In the genomic region with DNA sequence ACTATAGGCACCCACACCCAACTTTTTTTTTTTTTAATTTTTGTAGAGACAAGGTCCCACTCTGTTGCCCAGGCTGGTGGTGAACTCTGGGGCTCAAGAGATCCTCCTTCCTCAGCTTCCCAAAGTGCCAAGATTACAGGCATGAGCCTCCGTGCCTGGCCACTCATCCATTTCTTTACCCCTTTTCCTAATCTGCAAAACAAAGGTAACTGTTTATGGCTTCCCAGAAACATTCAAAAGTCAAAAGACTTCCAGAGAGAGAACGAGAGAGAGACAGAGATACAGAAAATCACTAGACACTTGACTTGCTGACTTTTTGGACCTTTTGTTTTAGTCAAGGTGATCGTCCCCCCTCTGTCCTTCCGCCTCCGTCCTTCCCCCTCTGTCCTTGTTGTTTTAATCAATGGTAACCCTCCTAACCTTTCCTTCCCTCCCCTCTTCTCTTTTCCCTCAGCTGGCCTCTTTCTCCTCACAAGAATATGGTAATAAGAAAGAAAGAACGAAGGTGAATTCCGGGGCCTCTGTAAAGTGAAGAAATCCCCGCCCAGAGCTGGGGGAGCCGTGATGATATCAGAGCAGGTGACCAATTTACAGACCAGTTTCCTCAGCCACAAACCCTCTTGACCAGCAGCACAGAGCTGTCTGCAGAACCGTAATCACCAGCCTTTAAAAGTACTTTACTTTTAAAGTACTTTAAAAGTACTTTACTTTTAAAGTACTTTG, we compare ENCODE assay signal across 1 cellular context.
TF ChIP-seq lines count a peak whose summit lies in the region.

No MANE protein-coding gene starts in this region.

TF ChIP-seq in K562, 482 proteins besides CTCF, POLR2A, EP300 and RAD21 (continued from another document and continues in another):
- TF ChIP-seq, protein P1, sequence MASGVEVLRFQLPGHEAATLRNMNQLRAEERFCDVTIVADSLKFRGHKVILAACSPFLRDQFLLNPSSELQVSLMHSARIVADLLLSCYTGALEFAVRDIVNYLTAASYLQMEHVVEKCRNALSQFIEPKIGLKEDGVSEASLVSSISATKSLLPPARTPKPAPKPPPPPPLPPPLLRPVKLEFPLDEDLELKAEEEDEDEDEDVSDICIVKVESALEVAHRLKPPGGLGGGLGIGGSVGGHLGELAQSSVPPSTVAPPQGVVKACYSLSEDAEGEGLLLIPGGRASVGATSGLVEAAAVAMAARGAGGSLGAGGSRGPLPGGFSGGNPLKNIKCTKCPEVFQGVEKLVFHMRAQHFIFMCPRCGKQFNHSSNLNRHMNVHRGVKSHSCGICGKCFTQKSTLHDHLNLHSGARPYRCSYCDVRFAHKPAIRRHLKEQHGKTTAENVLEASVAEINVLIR (CRISPR knock-in tag; IDR thresholded peaks at IDR 0.05), result no peak
- no peak for TF ChIP-seq NR4A1 (CRISPR knock-in tag; IDR thresholded peaks at IDR 0.05)
- TF ChIP-seq NR4A1 (tag; IDR thresholded peaks at IDR 0.05), result 0 out of 2 replicates have a peak, but pooled peaks have one; percentile 58
- TF ChIP-seq, protein P2, sequence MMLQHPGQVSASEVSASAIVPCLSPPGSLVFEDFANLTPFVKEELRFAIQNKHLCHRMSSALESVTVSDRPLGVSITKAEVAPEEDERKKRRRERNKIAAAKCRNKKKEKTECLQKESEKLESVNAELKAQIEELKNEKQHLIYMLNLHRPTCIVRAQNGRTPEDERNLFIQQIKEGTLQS (IDR thresholded peaks at IDR 0.05), result peak; percentile 67; the same call in 1 of the 2 replicates
- TF ChIP-seq, protein P2 (CRISPR knock-in tag; conservative IDR thresholded peaks at IDR 0.05), result no peak
- 0 out of 2 replicates have a peak, but pooled peaks have one; percentile 29 for TF ChIP-seq DNMT1 (IDR thresholded peaks at IDR 0.05)
- TF ChIP-seq, protein P3, sequence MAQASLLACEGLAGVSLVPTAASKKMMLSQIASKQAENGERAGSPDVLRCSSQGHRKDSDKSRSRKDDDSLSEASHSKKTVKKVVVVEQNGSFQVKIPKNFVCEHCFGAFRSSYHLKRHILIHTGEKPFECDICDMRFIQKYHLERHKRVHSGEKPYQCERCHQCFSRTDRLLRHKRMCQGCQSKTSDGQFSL (CRISPR knock-in tag; IDR thresholded peaks at IDR 0.05), result no peak
- TF ChIP-seq, protein P3 (tag; IDR thresholded peaks at IDR 0.05), result peak in 1 of 2 experiments; percentile 37; a peak in 1 of 4 replicates
- TF ChIP-seq, protein P4, sequence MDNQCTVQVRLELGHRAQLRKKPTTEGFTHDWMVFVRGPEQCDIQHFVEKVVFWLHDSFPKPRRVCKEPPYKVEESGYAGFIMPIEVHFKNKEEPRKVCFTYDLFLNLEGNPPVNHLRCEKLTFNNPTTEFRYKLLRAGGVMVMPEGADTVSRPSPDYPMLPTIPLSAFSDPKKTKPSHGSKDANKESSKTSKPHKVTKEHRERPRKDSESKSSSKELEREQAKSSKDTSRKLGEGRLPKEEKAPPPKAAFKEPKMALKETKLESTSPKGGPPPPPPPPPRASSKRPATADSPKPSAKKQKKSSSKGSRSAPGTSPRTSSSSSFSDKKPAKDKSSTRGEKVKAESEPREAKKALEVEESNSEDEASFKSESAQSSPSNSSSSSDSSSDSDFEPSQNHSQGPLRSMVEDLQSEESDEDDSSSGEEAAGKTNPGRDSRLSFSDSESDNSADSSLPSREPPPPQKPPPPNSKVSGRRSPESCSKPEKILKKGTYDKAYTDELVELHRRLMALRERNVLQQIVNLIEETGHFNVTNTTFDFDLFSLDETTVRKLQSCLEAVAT (IDR thresholded peaks at IDR 0.05), result peak in 1 of 2 experiments; percentile 13; a peak in 1 of 4 replicates
- TF ChIP-seq, protein P5, sequence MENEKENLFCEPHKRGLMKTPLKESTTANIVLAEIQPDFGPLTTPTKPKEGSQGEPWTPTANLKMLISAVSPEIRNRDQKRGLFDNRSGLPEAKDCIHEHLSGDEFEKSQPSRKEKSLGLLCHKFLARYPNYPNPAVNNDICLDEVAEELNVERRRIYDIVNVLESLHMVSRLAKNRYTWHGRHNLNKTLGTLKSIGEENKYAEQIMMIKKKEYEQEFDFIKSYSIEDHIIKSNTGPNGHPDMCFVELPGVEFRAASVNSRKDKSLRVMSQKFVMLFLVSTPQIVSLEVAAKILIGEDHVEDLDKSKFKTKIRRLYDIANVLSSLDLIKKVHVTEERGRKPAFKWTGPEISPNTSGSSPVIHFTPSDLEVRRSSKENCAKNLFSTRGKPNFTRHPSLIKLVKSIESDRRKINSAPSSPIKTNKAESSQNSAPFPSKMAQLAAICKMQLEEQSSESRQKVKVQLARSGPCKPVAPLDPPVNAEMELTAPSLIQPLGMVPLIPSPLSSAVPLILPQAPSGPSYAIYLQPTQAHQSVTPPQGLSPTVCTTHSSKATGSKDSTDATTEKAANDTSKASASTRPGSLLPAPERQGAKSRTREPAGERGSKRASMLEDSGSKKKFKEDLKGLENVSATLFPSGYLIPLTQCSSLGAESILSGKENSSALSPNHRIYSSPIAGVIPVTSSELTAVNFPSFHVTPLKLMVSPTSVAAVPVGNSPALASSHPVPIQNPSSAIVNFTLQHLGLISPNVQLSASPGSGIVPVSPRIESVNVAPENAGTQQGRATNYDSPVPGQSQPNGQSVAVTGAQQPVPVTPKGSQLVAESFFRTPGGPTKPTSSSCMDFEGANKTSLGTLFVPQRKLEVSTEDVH (IDR thresholded peaks at IDR 0.05; ENCODE audit: low read depth, partially characterized antibody), result peak; percentile 18
- peak; percentile 40; the same call in 1 of the 2 replicates for TF ChIP-seq L3MBTL2 (IDR thresholded peaks at IDR 0.05)
- TF ChIP-seq JUND (IDR thresholded peaks at IDR 0.05; ENCODE audit: borderline replicate concordance, low read depth, low read length), result peak; percentile 59; the same call in 1 of the 2 replicates
- peak; percentile 50; the same call in 2 of the 3 replicates for TF ChIP-seq JUND (tag; IDR thresholded peaks at IDR 0.05; ENCODE audit: borderline replicate concordance, low read depth, low read length)
- no peak; the same call in 1 of the 2 replicates for TF ChIP-seq PML (IDR thresholded peaks at IDR 0.05; ENCODE audit: low read length)
- TF ChIP-seq ZNF586 (CRISPR knock-in tag; conservative IDR thresholded peaks at IDR 0.05), result no peak
- TF ChIP-seq PHB2 (IDR thresholded peaks at IDR 0.05; ENCODE audit: low read depth), result 0 out of 2 replicates have a peak, but pooled peaks have one; percentile 1
- no peak for TF ChIP-seq HDAC8 (tag; IDR thresholded peaks at IDR 0.05)
- TF ChIP-seq POLR2B (IDR thresholded peaks at IDR 0.05; ENCODE audit: low read depth, partially characterized antibody), result peak; percentile 8
- peak; percentile 1; the same call in 1 of the 2 replicates for TF ChIP-seq ZNF644 (tag; IDR thresholded peaks at IDR 0.05; ENCODE audit: low read depth)
- TF ChIP-seq FOXK2 (conservative IDR thresholded peaks at IDR 0.05 in 1 of 2, IDR thresholded peaks at IDR 0.05 in 1 of 2; ENCODE audit: low read depth in 2 of 2), result peak in 1 of 2 experiments; percentile 40; a peak in 2 of 4 replicates
- 0 out of 2 replicates have a peak, but pooled peaks have one; percentile 19 for TF ChIP-seq CTBP1 (IDR thresholded peaks at IDR 0.05; ENCODE audit: borderline replicate concordance)
- TF ChIP-seq CEBPG (CRISPR knock-in tag; IDR thresholded peaks at IDR 0.05), result peak; percentile 28; the same call in 1 of the 2 replicates
- TF ChIP-seq CEBPG (tag; conservative IDR thresholded peaks at IDR 0.05 in 1 of 2, IDR thresholded peaks at IDR 0.05 in 1 of 2), result peak; percentile 41 to 58; a peak in 3 of 4 replicates
- TF ChIP-seq, protein P6, sequence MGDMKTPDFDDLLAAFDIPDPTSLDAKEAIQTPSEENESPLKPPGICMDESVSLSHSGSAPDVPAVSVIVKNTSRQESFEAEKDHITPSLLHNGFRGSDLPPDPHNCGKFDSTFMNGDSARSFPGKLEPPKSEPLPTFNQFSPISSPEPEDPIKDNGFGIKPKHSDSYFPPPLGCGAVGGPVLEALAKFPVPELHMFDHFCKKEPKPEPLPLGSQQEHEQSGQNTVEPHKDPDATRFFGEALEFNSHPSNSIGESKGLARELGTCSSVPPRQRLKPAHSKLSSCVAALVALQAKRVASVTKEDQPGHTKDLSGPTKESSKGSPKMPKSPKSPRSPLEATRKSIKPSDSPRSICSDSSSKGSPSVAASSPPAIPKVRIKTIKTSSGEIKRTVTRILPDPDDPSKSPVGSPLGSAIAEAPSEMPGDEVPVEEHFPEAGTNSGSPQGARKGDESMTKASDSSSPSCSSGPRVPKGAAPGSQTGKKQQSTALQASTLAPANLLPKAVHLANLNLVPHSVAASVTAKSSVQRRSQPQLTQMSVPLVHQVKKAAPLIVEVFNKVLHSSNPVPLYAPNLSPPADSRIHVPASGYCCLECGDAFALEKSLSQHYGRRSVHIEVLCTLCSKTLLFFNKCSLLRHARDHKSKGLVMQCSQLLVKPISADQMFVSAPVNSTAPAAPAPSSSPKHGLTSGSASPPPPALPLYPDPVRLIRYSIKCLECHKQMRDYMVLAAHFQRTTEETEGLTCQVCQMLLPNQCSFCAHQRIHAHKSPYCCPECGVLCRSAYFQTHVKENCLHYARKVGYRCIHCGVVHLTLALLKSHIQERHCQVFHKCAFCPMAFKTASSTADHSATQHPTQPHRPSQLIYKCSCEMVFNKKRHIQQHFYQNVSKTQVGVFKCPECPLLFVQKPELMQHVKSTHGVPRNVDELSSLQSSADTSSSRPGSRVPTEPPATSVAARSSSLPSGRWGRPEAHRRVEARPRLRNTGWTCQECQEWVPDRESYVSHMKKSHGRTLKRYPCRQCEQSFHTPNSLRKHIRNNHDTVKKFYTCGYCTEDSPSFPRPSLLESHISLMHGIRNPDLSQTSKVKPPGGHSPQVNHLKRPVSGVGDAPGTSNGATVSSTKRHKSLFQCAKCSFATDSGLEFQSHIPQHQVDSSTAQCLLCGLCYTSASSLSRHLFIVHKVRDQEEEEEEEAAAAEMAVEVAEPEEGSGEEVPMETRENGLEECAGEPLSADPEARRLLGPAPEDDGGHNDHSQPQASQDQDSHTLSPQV (IDR thresholded peaks at IDR 0.05), result peak; percentile 36; the same call in 1 of the 2 replicates
- peak; percentile 22 to 59; a peak in 2 of 4 replicates for TF ChIP-seq TEAD1 (CRISPR knock-in tag; IDR thresholded peaks at IDR 0.05)
- TF ChIP-seq ELF4 (CRISPR knock-in tag; IDR thresholded peaks at IDR 0.05), result peak; percentile 54; the same call in 1 of the 2 replicates
- TF ChIP-seq CREM (IDR thresholded peaks at IDR 0.05; ENCODE audit: low read depth), result 0 out of 2 replicates have a peak, but pooled peaks have one; percentile 22
- TF ChIP-seq ZNF175 (CRISPR knock-in tag; IDR thresholded peaks at IDR 0.05; ENCODE audit: low read depth), result peak; percentile 91
- 0 out of 2 replicates have a peak, but pooled peaks have one; percentile 17 for TF ChIP-seq SMAD4 (CRISPR knock-in tag; conservative IDR thresholded peaks at IDR 0.05)
- TF ChIP-seq, protein P7, sequence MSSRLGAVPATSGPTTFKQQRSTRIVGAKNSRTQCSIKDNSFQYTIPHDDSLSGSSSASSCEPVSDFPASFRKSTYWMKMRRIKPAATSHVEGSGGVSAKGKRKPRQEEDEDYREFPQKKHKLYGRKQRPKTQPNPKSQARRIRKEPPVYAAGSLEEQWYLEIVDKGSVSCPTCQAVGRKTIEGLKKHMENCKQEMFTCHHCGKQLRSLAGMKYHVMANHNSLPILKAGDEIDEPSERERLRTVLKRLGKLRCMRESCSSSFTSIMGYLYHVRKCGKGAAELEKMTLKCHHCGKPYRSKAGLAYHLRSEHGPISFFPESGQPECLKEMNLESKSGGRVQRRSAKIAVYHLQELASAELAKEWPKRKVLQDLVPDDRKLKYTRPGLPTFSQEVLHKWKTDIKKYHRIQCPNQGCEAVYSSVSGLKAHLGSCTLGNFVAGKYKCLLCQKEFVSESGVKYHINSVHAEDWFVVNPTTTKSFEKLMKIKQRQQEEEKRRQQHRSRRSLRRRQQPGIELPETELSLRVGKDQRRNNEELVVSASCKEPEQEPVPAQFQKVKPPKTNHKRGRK (tag; IDR thresholded peaks at IDR 0.05), result peak; percentile 89
- no peak for TF ChIP-seq ZNF217 (CRISPR knock-in tag; IDR thresholded peaks at IDR 0.05)
- TF ChIP-seq ZEB2 (IDR thresholded peaks at IDR 0.05), result peak; percentile 62; the same call in 1 of the 2 replicates
- TF ChIP-seq CXXC5 (CRISPR knock-in tag; IDR thresholded peaks at IDR 0.05), result peak; percentile 39
- TF ChIP-seq, protein P8, sequence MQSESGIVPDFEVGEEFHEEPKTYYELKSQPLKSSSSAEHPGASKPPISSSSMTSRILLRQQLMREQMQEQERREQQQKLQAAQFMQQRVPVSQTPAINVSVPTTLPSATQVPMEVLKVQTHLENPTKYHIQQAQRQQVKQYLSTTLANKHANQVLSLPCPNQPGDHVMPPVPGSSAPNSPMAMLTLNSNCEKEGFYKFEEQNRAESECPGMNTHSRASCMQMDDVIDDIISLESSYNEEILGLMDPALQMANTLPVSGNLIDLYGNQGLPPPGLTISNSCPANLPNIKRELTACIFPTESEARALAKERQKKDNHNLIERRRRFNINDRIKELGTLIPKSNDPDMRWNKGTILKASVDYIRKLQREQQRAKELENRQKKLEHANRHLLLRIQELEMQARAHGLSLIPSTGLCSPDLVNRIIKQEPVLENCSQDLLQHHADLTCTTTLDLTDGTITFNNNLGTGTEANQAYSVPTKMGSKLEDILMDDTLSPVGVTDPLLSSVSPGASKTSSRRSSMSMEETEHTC (IDR thresholded peaks at IDR 0.05), result peak; percentile 65; the same call in 1 of the 2 replicates
- TF ChIP-seq GABPA (tag; conservative IDR thresholded peaks at IDR 0.05; ENCODE audit: low read depth), result peak; percentile 10; the same call in 1 of the 2 replicates
- peak; percentile 30; the same call in 1 of the 2 replicates for TF ChIP-seq TAF7 (tag; IDR thresholded peaks at IDR 0.05)
